10 cellular contexts compared by ENCODE assay signal in the genomic region with DNA sequence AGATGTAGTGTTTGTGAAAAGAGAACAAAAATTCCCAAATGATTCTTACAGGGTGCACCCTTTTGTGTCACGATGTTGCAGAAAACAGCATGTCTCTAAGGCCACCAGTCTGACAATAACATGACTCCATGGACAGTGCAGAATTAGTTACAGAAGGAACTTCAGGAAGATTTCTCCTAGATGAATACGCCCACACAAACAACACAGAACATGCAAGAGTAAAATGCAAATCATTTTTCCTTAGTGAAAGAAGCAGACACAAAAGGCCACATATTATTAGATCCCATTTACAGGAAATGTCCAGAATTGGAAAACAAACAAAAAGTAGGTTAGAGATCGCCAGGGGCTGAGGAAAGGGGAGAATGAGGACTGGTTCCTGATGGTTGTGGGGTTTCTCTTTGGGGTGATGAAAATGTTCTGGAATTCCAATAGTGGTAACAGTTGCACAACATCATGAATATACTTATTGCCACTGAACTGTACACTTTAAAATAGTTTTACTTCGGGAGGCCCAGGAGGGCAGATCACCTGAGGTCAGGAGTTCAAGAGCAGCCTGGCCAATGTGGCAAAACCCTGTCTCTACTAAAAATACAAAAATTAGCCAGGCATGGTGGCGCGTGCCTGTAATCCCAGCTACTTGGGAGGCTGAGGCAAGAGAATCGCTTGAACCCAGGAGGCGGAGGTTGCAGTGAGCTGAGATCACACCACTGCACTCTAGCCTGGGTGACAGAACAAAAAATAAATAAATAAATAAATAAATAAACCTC. TPM values are rescaled to one million over a fixed set of nuclear protein-coding genes. Genes with fewer than 3 reads are reported as not detected.
DNase-seq lines count a peak whose midpoint lies in the region; ATAC-seq, FAIRE-seq and TF ChIP-seq lines count a peak whose summit lies in the region.
"Had no signal": no experiment of that assay in that cellular context is flagged by ENCODE, and none has a peak within 500 bp of the region (broad histone marks: within the 10 kb centered on the region; RNA-seq: fewer than 3 reads in every experiment).

No MANE protein-coding gene starts in this region.

- BruUV-seq in K562 (replicated peaks; lab: Mats Ljungman, UMichigan), result no TSS peak

- H3K36me3 Mint-ChIP-seq in CD8-positive, alpha-beta T cell, result peaks cover 67% of the 10 kb centered on the region
- H3K36me3 Mint-ChIP-seq in natural killer cell, result no peaks in the 10 kb centered on the region

- no peaks in the 10 kb centered on the region for H3K9me2 ChIP-seq in Loucy (replicated peaks; ENCODE audit: low read depth, low read length)

- H3K4me3 ChIP-seq in CD8-positive, alpha-beta T cell (ENCODE audit: low read depth, low read length), result no peak overlapping the region
- peak overlapping the region; percentile 26 for H3K4me3 ChIP-seq in Loucy (ENCODE audit: low read length, poor library complexity, severe bottlenecking)
- H3K4me3 ChIP-seq in K562, result no peak overlapping the region
- H3K4me3 ChIP-seq in BE2C (ENCODE audit: low read depth, low read length), result no peak overlapping the region
- H3K4me3 ChIP-seq: mucosa of descending colon, sigmoid colon had no signal

- no peak overlapping the region for H2AFZ ChIP-seq in Loucy (ENCODE audit: low read length)
- no peak overlapping the region for H2AFZ ChIP-seq in K562 (ENCODE audit: low read depth, low read length)

- peaks cover 29% of the 10 kb centered on the region for H3F3A ChIP-seq in Loucy (ENCODE audit: low read depth)

- peak overlapping the region; percentile 85 for H3K27ac Mint-ChIP-seq in CD8-positive, alpha-beta T cell
- H3K27ac Mint-ChIP-seq in natural killer cell, result peak overlapping the region; percentile 71 to 96

- TF ChIP-seq CTCF in CD8-positive, alpha-beta T cell (IDR thresholded peaks at IDR 0.05), result no peak
- TF ChIP-seq CTCF in Loucy (conservative IDR thresholded peaks at IDR 0.05; ENCODE audit: low read length), result no peak
- no peak for TF ChIP-seq CTCF in K562 (IDR thresholded peaks at IDR 0.05 in 2 of 3, conservative IDR thresholded peaks at IDR 0.05 in 1 of 3; ENCODE audit: insufficient read depth in 2 of 3, low read depth in 1 of 3, low read length in 3 of 3)
- TF ChIP-seq CTCF in natural killer cell (IDR thresholded peaks at IDR 0.05), result no peak
- TF ChIP-seq CTCF in BE2C (IDR thresholded peaks at IDR 0.05; ENCODE audit: low read depth, low read length), result no peak

- TF ChIP-seq RAD21 in K562 (CRISPR knock-in tag; conservative IDR thresholded peaks at IDR 0.05 in 1 of 2, IDR thresholded peaks at IDR 0.05 in 1 of 2), result no peak

- H3K9me1 ChIP-seq in K562 (ENCODE audit: control insufficient read depth, insufficient read depth, low read length), result no peaks in the 10 kb centered on the region

- H3K4me3 Mint-ChIP-seq in CD8-positive, alpha-beta T cell, result peak overlapping the region; percentile 76
- peak overlapping the region; percentile 48 for H3K4me3 Mint-ChIP-seq in natural killer cell

- H4K20me1 ChIP-seq in Loucy (ENCODE audit: insufficient read depth, low read length, poor library complexity, severe bottlenecking) (peaks cover 36% of the 10 kb centered on the region), K562 (replicated peaks; ENCODE audit: control insufficient read depth, insufficient read depth, low read length) (peaks cover 3% of the 10 kb centered on the region; the same call in 1 of the 2 replicates)

- FAIRE-seq in K562 (lab: Jason Lieb, UNC), result no peak
- FAIRE-seq: D721Med had no signal

- peak overlapping the region; percentile 41 for H3K4me2 ChIP-seq in Loucy (ENCODE audit: low read depth, low read length, poor library complexity, severe bottlenecking)
- no peak overlapping the region for H3K4me2 ChIP-seq in K562 (ENCODE audit: insufficient read depth, low read length)

- H3K27ac ChIP-seq in CD8-positive, alpha-beta T cell (ENCODE audit: low read depth, low read length), result no peak overlapping the region
- H3K27ac ChIP-seq in K562 (ENCODE audit: extremely low read depth, low read depth, low read length), result no peak overlapping the region
- H3K27ac ChIP-seq: sigmoid colon had no signal

- H3K4me1 ChIP-seq in CD8-positive, alpha-beta T cell (ENCODE audit: insufficient read depth, low read length), result peaks cover 58% of the 10 kb centered on the region
- H3K4me1 ChIP-seq in Loucy (ENCODE audit: insufficient read depth, low read length, poor library complexity, severe bottlenecking) (peaks cover 45% of the 10 kb centered on the region), K562 (replicated peaks in 1 of 2; ENCODE audit: control insufficient read depth in 2 of 2, insufficient read depth in 2 of 2, low read length in 2 of 2) (peaks cover 23 to 26% of the 10 kb centered on the region in 2 experiments), BE2C (no peaks in the 10 kb centered on the region)

- no peaks in the 10 kb centered on the region for H3K9me3 Mint-ChIP-seq in CD8-positive, alpha-beta T cell
- H3K9me3 Mint-ChIP-seq in natural killer cell, result no peaks in the 10 kb centered on the region

- intact Hi-C loops in CD8-positive, alpha-beta T cell (cut with DNase I, micrococcal nuclease), result loop anchor here in 1 of 2 experiments (5.0 kb wide), 1 partner anchor 263 kb away; no protein-coding TSS in a partner anchor
- intact Hi-C loops in K562 (cut with micrococcal nuclease) (no loop called here), natural killer cell (cut with micrococcal nuclease) (loop anchor here (10.0 kb wide), 1 partner anchor 345 kb away; no protein-coding TSS in a partner anchor)

- ATAC-seq in CD8-positive, alpha-beta T cell, result no peak
- ATAC-seq in K562, result no peak
- ATAC-seq in natural killer cell, result no peak
- no peak for ATAC-seq in GM18520 (IDR thresholded peaks at IDR 0.05; ENCODE audit: unreplicated experiment)
- no peak for ATAC-seq in GM18517 (IDR thresholded peaks at IDR 0.05; ENCODE audit: unreplicated experiment)
- ATAC-seq: mucosa of descending colon had no signal

- no peaks in the 10 kb centered on the region for H3K9me3 ChIP-seq in CD8-positive, alpha-beta T cell (ENCODE audit: low read length)
- H3K9me3 ChIP-seq in Loucy (ENCODE audit: insufficient read depth, low read depth, low read length) (no peaks in the 10 kb centered on the region), K562 (replicated peaks; ENCODE audit: control insufficient read depth, insufficient read depth, low read depth, low read length) (no peaks in the 10 kb centered on the region), BE2C (no peaks in the 10 kb centered on the region)
- H3K9me3 ChIP-seq: mucosa of descending colon, sigmoid colon had no signal

- no peak for TF ChIP-seq EP300 in K562 (IDR thresholded peaks at IDR 0.05; ENCODE audit: low read length)

- peaks cover 5% of the 10 kb centered on the region for H3K36me3 ChIP-seq in CD8-positive, alpha-beta T cell (ENCODE audit: insufficient read depth, low read length)
- peaks cover 23% of the 10 kb centered on the region; the same call in 1 of the 2 replicates for H3K36me3 ChIP-seq in Loucy (ENCODE audit: insufficient read depth, low read length)
- peaks cover 36% of the 10 kb centered on the region for H3K36me3 ChIP-seq in K562 (ENCODE audit: control insufficient read depth, insufficient read depth, low read length)
- H3K36me3 ChIP-seq in BE2C, result no peaks in the 10 kb centered on the region
- H3K36me3 ChIP-seq: sigmoid colon had no signal

- DNase-seq in CD8-positive, alpha-beta T cell, result no peak
- DNase-seq in K562 (ENCODE audit: extremely low read depth in 1 of 4, low spot score in 3 of 4) (no peak), natural killer cell (no peak), BE2C (no peak)
- DNase-seq: mucosa of descending colon, sigmoid colon had no signal

- no peaks in the 10 kb centered on the region for H3K27me3 Mint-ChIP-seq in CD8-positive, alpha-beta T cell (ENCODE audit: low read depth)
- no peaks in the 10 kb centered on the region for H3K27me3 Mint-ChIP-seq in natural killer cell (ENCODE audit: low read depth in 2 of 2)

- no peaks in the 10 kb centered on the region for H3K27me3 ChIP-seq in CD8-positive, alpha-beta T cell (ENCODE audit: insufficient read depth, low read length)
- H3K27me3 ChIP-seq in Loucy (ENCODE audit: insufficient read depth, low read length, poor library complexity, severe bottlenecking), result no peaks in the 10 kb centered on the region
- no peaks in the 10 kb centered on the region for H3K27me3 ChIP-seq in K562 (ENCODE audit: control insufficient read depth in 2 of 2, insufficient read depth in 2 of 2, low read length in 2 of 2)
- no peaks in the 10 kb centered on the region for H3K27me3 ChIP-seq in BE2C
- H3K27me3 ChIP-seq: sigmoid colon had no signal

- POLR2A ChIA-PET in CD8-positive, alpha-beta T cell (lab: Charles Lee), result interaction anchor here (0.7 to 1.0 kb wide), 2 partner anchors 13 to 24 kb away, joined by 3 read pairs; no protein-coding TSS in a partner anchor
- POLR2A ChIA-PET in K562 (lab: Yijun Ruan, JAX), result interaction anchor here (0.7 kb wide), 1 partner anchor 15 kb away, joined by 3 read pairs; no protein-coding TSS in a partner anchor

- CTCF ChIA-PET in CD8-positive, alpha-beta T cell (lab: Charles Lee), result interaction anchor here (0.8 to 1.0 kb wide), 2 partner anchors 13 to 30 kb away, joined by 3 read pairs; no protein-coding TSS in a partner anchor
- CTCF ChIA-PET in K562 (lab: Yijun Ruan, JAX; ENCODE audit: low intra/inter-chr PET ratio), result no interaction called here

- H3K79me2 ChIP-seq in Loucy (ENCODE audit: insufficient read depth, low read length) (peaks cover 94% of the 10 kb centered on the region), K562 (ENCODE audit: control insufficient read depth, insufficient read depth, low read length) (peaks cover 74% of the 10 kb centered on the region)

- no peak for TF ChIP-seq POLR2A in K562 (conservative IDR thresholded peaks at IDR 0.05)

- H3K9ac ChIP-seq in Loucy (ENCODE audit: low read depth, low read length, poor library complexity, severe bottlenecking) (no peak overlapping the region), K562 (ENCODE audit: insufficient read depth in 1 of 2, low read depth in 2 of 2, low read length in 2 of 2) (no peak overlapping the region)

- 87% methylated on average over 8 of the region's 8 CpGs for WGBS in K562 (ENCODE audit: insufficient coverage, low coverage, missing lambda C conversion rate)

- H3K4me1 Mint-ChIP-seq in CD8-positive, alpha-beta T cell (ENCODE audit: low read depth), result peaks cover 76% of the 10 kb centered on the region
- H3K4me1 Mint-ChIP-seq in natural killer cell, result peaks cover 63 to 75% of the 10 kb centered on the region in 2 donors

- in situ Hi-C loops in K562 (cut with MboI), result no loop called here

RNA-seq across cellular contexts. Expression of gene ZC3HAV1, which starts 10.2 kb away (rescaled TPM):
- total RNA-seq in CD8-positive, alpha-beta T cell, result 100 to 1,000 TPM; 194 to 198 TPM
- total RNA-seq in K562 (2011; cell fraction: chromatin; rRNA removed; ENCODE audit: low replicate concordance), result 53.8 and 57.1 TPM in 2 replicates
- 29.0 and 32.2 TPM in 2 replicates for total RNA-seq in K562 (2011; cell fraction: nucleolus; rRNA removed)
- 34.5 and 41.2 TPM in 2 replicates for total RNA-seq in K562 (2011; cell fraction: nucleoplasm; rRNA removed)
- total RNA-seq in K562 (2014; rRNA removed), result 23.9 and 26.4 TPM in 2 replicates
- total RNA-seq in K562 (2014; rRNA removed; fragmentation: Illumina TruSeq; extraction: Trizol), result 34.0 TPM in 2 replicates
- 38.9 and 40.5 TPM in 2 replicates for total RNA-seq in K562 (2015; rRNA removed; fragmentation: Illumina TruSeq; extraction: Trizol)
- 33.0 and 33.8 TPM in 2 replicates for total RNA-seq in K562 (2021)
- 16.9 and 22.4 TPM in 2 replicates for polyA plus RNA-seq in K562 (2011; rRNA removed)
- 13.3 and 18.4 TPM in 2 replicates for polyA plus RNA-seq in K562 (2011; cell fraction: cytosol; rRNA removed)
- 12.9 and 17.7 TPM in 2 replicates for polyA plus RNA-seq in K562 (2011; cell fraction: nucleus; rRNA removed)
- 20.5 and 21.0 TPM in 2 replicates for polyA plus RNA-seq in K562 (2012)
- 22.8 and 30.9 TPM in 2 replicates for polyA plus RNA-seq in K562 (2014; fragmentation: Illumina TruSeq; extraction: Trizol)
- 10 to 100 TPM; 11.9 to 13.4 TPM for polyA plus RNA-seq in K562 (2014; fragmentation: Nextera tagmentation; extraction: Ambion mirVana)
- polyA plus RNA-seq in K562 (2014; rRNA removed), result 18.0 and 18.7 TPM in 2 replicates
- 29.5 and 40.3 TPM in 2 replicates for polyA minus RNA-seq in K562 (2011; rRNA and poly(A)+ RNA removed)
- 24.2 and 28.1 TPM in 2 replicates for polyA minus RNA-seq in K562 (2011; cell fraction: cytosol; rRNA and poly(A)+ RNA removed)
- 17.8 and 38.4 TPM in 2 replicates for polyA minus RNA-seq in K562 (2011; cell fraction: nucleus; rRNA and poly(A)+ RNA removed)
- total RNA-seq in natural killer cell, result 100 to 1,000 TPM; 129 to 153 (median 137) TPM
- polyA plus RNA-seq in BE2C (2012; ENCODE audit: insufficient read depth, insufficient read length, low read depth), result 7.0 TPM
